Comparison of ENCODE assay signal across 26 cellular contexts in genomic region chr2:172842749-172843349, GRCh38.
"Had no signal": no experiment of that assay in that cellular context is flagged by ENCODE, and none has a peak within 500 bp of the region (broad histone marks: within the 10 kb centered on the region; RNA-seq: fewer than 3 reads in every experiment).

No MANE protein-coding gene starts in this region.

- H3K4me2 ChIP-seq: hepatocyte, neural progenitor cell had no signal

- H3K4me3 Mint-ChIP-seq: naive thymus-derived CD4-positive, alpha-beta T cell; nephron; neural progenitor cell had no signal

- H3K27ac Mint-ChIP-seq: naive thymus-derived CD4-positive, alpha-beta T cell; nephron; neural progenitor cell; progenitor cell of endocrine pancreas had no signal

- H3K27me3 ChIP-seq: esophagus muscularis mucosa, foreskin keratinocyte, gastroesophageal sphincter, heart left ventricle, hepatocyte, left lung, neural progenitor cell, right lobe of liver, stomach, thyroid gland, vagina had no signal

- H3K9me3 Mint-ChIP-seq: naive thymus-derived CD4-positive, alpha-beta T cell; nephron; neural progenitor cell had no signal

- H3K27me3 Mint-ChIP-seq: progenitor cell of endocrine pancreas had no signal

- H3K9ac ChIP-seq: neural progenitor cell, parathyroid adenoma had no signal

- H3K27ac ChIP-seq: esophagus muscularis mucosa, foreskin keratinocyte, gastroesophageal sphincter, hepatocyte, left lung, neural progenitor cell, parathyroid adenoma, right lobe of liver, stomach, thyroid gland, vagina had no signal

- H3K4me1 Mint-ChIP-seq: naive thymus-derived CD4-positive, alpha-beta T cell; nephron; neural progenitor cell had no signal

- DNase-seq: dermis blood vessel endothelial cell; effector memory CD4-positive, alpha-beta T cell; foreskin keratinocyte; left cardiac atrium; left lung; mesendoderm; midbrain; naive thymus-derived CD4-positive, alpha-beta T cell; right lobe of liver; small intestine; stimulated activated CD4-positive, alpha-beta T cell treated with anti-CD3 and anti-CD28 coated beads, Interleukin-15, amount 100 ng/mL, for 24 hours; stimulated activated CD4-positive, alpha-beta T cell treated with anti-CD3 and anti-CD28 coated beads, Interleukin-2, amount 100 ng/mL, for 48 hours; stimulated activated CD8-positive, alpha-beta memory T cell treated with anti-CD3 and anti-CD28 coated beads, Interleukin-4, amount 100 ng/mL, for 48 hours; stimulated activated naive CD4-positive, alpha-beta T cell treated with Interleukin-2 at 50 U/mL for 16 hours; stomach; thyroid gland; trophoblast cell had no signal

- H3K4me1 ChIP-seq: gastroesophageal sphincter, left lung, neural progenitor cell, parathyroid adenoma, right lobe of liver, thyroid gland had no signal

- H3K4me3 ChIP-seq: esophagus muscularis mucosa, gastroesophageal sphincter, heart left ventricle, hepatocyte, left lung, neural progenitor cell, right lobe of liver, stomach, thyroid gland, vagina had no signal

- H3K79me2 ChIP-seq: hepatocyte, parathyroid adenoma had no signal

- H3K36me3 Mint-ChIP-seq: naive thymus-derived CD4-positive, alpha-beta T cell; neural progenitor cell had no signal

- H2AFZ ChIP-seq: hepatocyte, neural progenitor cell, parathyroid adenoma had no signal

- H3K9me3 ChIP-seq: esophagus muscularis mucosa, gastroesophageal sphincter, heart left ventricle, left lung, right lobe of liver, stomach, thyroid gland, vagina had no signal

- H3K36me3 ChIP-seq: esophagus muscularis mucosa, gastroesophageal sphincter, heart left ventricle, left lung, neural progenitor cell, right lobe of liver, stomach, thyroid gland, vagina had no signal

- ATAC-seq: foreskin keratinocyte; gastroesophageal sphincter; heart left ventricle; left cardiac atrium; left lung; naive thymus-derived CD4-positive, alpha-beta T cell; right lobe of liver had no signal
